In genomic region chr4:3221996-3222395, GRCh38 we compare ENCODE assay signal across 1 cellular context.
TF ChIP-seq lines count a peak whose summit lies in the region.

No MANE protein-coding gene starts in this region.

TF ChIP-seq in WTC11, 78 proteins besides CTCF, POLR2A, EP300 and RAD21 (continued from another document):
- TF ChIP-seq ZNF532 (CRISPR knock-in tag; IDR thresholded peaks at IDR 0.05; ENCODE audit: borderline replicate concordance) (no peak), AFF4 (CRISPR knock-in tag; IDR thresholded peaks at IDR 0.05; ENCODE audit: borderline replicate concordance) (no peak), GTF2I (CRISPR knock-in tag; conservative IDR thresholded peaks at IDR 0.05) (no peak), TEAD4 (CRISPR knock-in tag; IDR thresholded peaks at IDR 0.05) (no peak), ZNF671 (CRISPR knock-in tag; IDR thresholded peaks at IDR 0.05) (no peak), ELF4 (CRISPR knock-in tag; IDR thresholded peaks at IDR 0.05; ENCODE audit: low read depth) (no peak)
